In genomic region chr1:966603-967295, GRCh38 we compare ENCODE assay signal across 8 cellular contexts. TPM values are rescaled to one million over a fixed set of nuclear protein-coding genes. Genes with fewer than 3 reads are reported as not detected.
DNase-seq lines count a peak whose midpoint lies in the region; ATAC-seq, FAIRE-seq and TF ChIP-seq lines count a peak whose summit lies in the region.

No MANE protein-coding gene starts in this region.

- FAIRE-seq in GM18507 (lab: Jason Lieb, UNC): peak; percentile 88

- H3K4me1 Mint-ChIP-seq in activated naive CD4-positive, alpha-beta T cell treated with anti-CD3 and anti-CD28 coated beads, Interleukin-2, amount 10 ng/mL, durations not matched to agents 7 days and 5 days: peaks cover 16% of the 10 kb centered on the region

- CTCF ChIA-PET in RWPE1 (lab: Yijun Ruan, JAX): interaction anchor here (0.6 to 1.3 kb wide), 3 partner anchors 17 to 97 kb away, joined by 3 read pairs; no protein-coding TSS in a partner anchor
- CTCF ChIA-PET in activated naive CD4-positive, alpha-beta T cell treated with anti-CD3 and anti-CD28 coated beads, Interleukin-2, amount 10 ng/mL, durations not matched to agents 7 days and 5 days (lab: Charles Lee): interaction anchor here (1.0 to 1.2 kb wide), 3 partner anchors 16 to 97 kb away, joined by 3 read pairs; no protein-coding TSS in a partner anchor

- H3K4me3 ChIP-seq in heart right ventricle (peak overlapping the region; percentile 39 to 76 (median 60)), aorta (ENCODE audit: low read length in 2 of 2) (peak overlapping the region; percentile 1 to 28)

- H3K27me3 ChIP-seq in heart right ventricle (peaks cover 14 to 44% (median 31%) of the 10 kb centered on the region in 7 donors), aorta (ENCODE audit: control insufficient read depth in 1 of 2, insufficient read depth in 2 of 2, low read length in 1 of 2) (no peaks in the 10 kb centered on the region)

- H3K9me3 ChIP-seq in heart right ventricle: no peaks in the 10 kb centered on the region
- no peaks in the 10 kb centered on the region for H3K9me3 ChIP-seq in aorta (ENCODE audit: control insufficient read depth, low read length)

- H3K27me3 Mint-ChIP-seq in activated naive CD4-positive, alpha-beta T cell treated with anti-CD3 and anti-CD28 coated beads, Interleukin-2, amount 10 ng/mL, durations not matched to agents 7 days and 5 days: peaks cover 40% of the 10 kb centered on the region

- H3K36me3 ChIP-seq in heart right ventricle (peaks cover 0 to 12% (median 0%) of the 10 kb centered on the region in 9 donors), aorta (ENCODE audit: control insufficient read depth in 1 of 2, insufficient read depth in 2 of 2, low read length in 1 of 2) (no peaks in the 10 kb centered on the region)

- ATAC-seq in HG02981 (IDR thresholded peaks at IDR 0.05; ENCODE audit: unreplicated experiment) (peak; percentile 58), heart right ventricle (peak; percentile 25 to 78 (median 67)), aorta (ENCODE audit: low FRiP score) (peak; percentile 72)

- peaks cover 7% of the 10 kb centered on the region for H3K9me3 Mint-ChIP-seq in activated naive CD4-positive, alpha-beta T cell treated with anti-CD3 and anti-CD28 coated beads, Interleukin-2, amount 10 ng/mL, durations not matched to agents 7 days and 5 days

- TF ChIP-seq CTCF in RWPE1 (conservative IDR thresholded peaks at IDR 0.05; ENCODE audit: low read depth) (no peak), heart right ventricle (IDR thresholded peaks at IDR 0.05) (no peak)

- H3K27ac ChIP-seq in RWPE1 (peak overlapping the region; percentile 94), heart right ventricle (peak overlapping the region in 6 of 10 donors; percentile 5 to 71 (median 30)), aorta (ENCODE audit: low read depth in 1 of 2, low read length in 2 of 2) (no peak overlapping the region)

- WGBS in heart right ventricle, 2 donors: 1 to 2% methylated on average over 59 to 67 of the region's 67 CpGs
- 1% methylated on average over 65 to 67 of the region's 67 CpGs for WGBS in aorta, 2 donors

- H3K36me3 Mint-ChIP-seq in activated naive CD4-positive, alpha-beta T cell treated with anti-CD3 and anti-CD28 coated beads, Interleukin-2, amount 10 ng/mL, durations not matched to agents 7 days and 5 days: no peaks in the 10 kb centered on the region

- DNase-seq in GM18507 (ENCODE audit: extremely low spot score, insufficient read length, low read depth) (peak; percentile 64), RWPE1 (ENCODE audit: low spot score) (peak; percentile 86), heart right ventricle (peak; percentile 55 to 71), retina (peak; percentile 67), aorta (peak; percentile 86 to 94), medulla oblongata (ENCODE audit: extremely low spot score) (no peak)
- peak; percentile 91 for DNase-seq in activated naive CD4-positive, alpha-beta T cell treated with anti-CD3 and anti-CD28 coated beads, Interleukin-2, amount 10 ng/mL, durations not matched to agents 7 days and 5 days

- H3K27ac Mint-ChIP-seq in activated naive CD4-positive, alpha-beta T cell treated with anti-CD3 and anti-CD28 coated beads, Interleukin-2, amount 10 ng/mL, durations not matched to agents 7 days and 5 days: peak overlapping the region; percentile 80

- H3K4me1 ChIP-seq in heart right ventricle: peaks cover 3 to 18% (median 15%) of the 10 kb centered on the region in 9 donors
- no peaks in the 10 kb centered on the region for H3K4me1 ChIP-seq in aorta (ENCODE audit: control insufficient read depth in 1 of 2, insufficient read depth in 2 of 2, low read length in 2 of 2)

- H3K4me3 Mint-ChIP-seq in activated naive CD4-positive, alpha-beta T cell treated with anti-CD3 and anti-CD28 coated beads, Interleukin-2, amount 10 ng/mL, durations not matched to agents 7 days and 5 days: peak overlapping the region; percentile 79

- intact Hi-C loops in heart right ventricle (cut with DNase I) (no loop called here), aorta (cut with DNase I) (no loop called here)

- POLR2A ChIA-PET in RWPE1 (lab: Yijun Ruan, JAX; ENCODE audit: low non-redundant PET): interaction anchor here (0.6 to 1.6 kb wide), 4 partner anchors 10 to 276 kb away, joined by 3 to 6 read pairs (median 4); no protein-coding TSS in a partner anchor

RNA-seq across cellular contexts. Expression of gene PLEKHN1, which starts 0.5 kb away (rescaled TPM):
- total RNA-seq in heart right ventricle (under 1 TPM in 2 of 10 donors, not detected in 8; 0.13 to 0.30 TPM), aorta (1 to 10 TPM in 1 of 2 donors, under 1 TPM in 1; 0.52 to 1.2 TPM)
- polyA plus RNA-seq in heart right ventricle (under 1 TPM; 0.28 to 0.37 TPM), aorta (under 1 TPM; 0.13 to 0.61 TPM)

RNA-seq across cellular contexts. Expression of gene KLHL17, which starts 6.4 kb away (rescaled TPM):
- total RNA-seq in heart right ventricle (1 to 10 TPM; 1.3 to 6.6 (median 3.2) TPM), aorta (10 to 100 TPM; 10.0 to 19.9 TPM)
- polyA plus RNA-seq in heart right ventricle (10 to 100 TPM in 1 of 2 donors, 1 to 10 TPM in 1; 7.7 to 10.2 TPM), aorta (10 to 100 TPM in 1 of 2 donors, 1 to 10 TPM in 1; 2.8 to 40.5 TPM)

RNA-seq across cellular contexts. Expression of gene NOC2L, which starts 7.7 kb away (rescaled TPM):
- 10 to 100 TPM; 38.3 to 52.5 (median 42.6) TPM for total RNA-seq in heart right ventricle
- 10 to 100 TPM; 62.5 to 64.8 TPM for polyA plus RNA-seq in heart right ventricle
- 10 to 100 TPM; 35.8 to 41.4 TPM for total RNA-seq in aorta
- 10 to 100 TPM; 17.3 to 55.5 TPM for polyA plus RNA-seq in aorta

RNA-seq across cellular contexts. Expression of gene PERM1, which starts 15.1 kb away (rescaled TPM):
- 100 to 1,000 TPM in 8 of 10 donors, 10 to 100 TPM in 2; 66.2 to 238 (median 122) TPM for total RNA-seq in heart right ventricle
- polyA plus RNA-seq in heart right ventricle: 100 to 1,000 TPM in 1 of 2 donors, 10 to 100 TPM in 1; 55.1 to 513 TPM
- under 1 TPM; 0.42 to 0.49 TPM for total RNA-seq in aorta
- polyA plus RNA-seq in aorta: 1 to 10 TPM in 1 of 2 donors, under 1 TPM in 1; 0.50 to 1.5 TPM

RNA-seq across cellular contexts. Expression of gene HES4, which starts 33.1 kb away (rescaled TPM):
- total RNA-seq in heart right ventricle (10 to 100 TPM; 28.5 to 78.1 (median 41.6) TPM), aorta (10 to 100 TPM; 31.3 to 47.5 TPM)
- polyA plus RNA-seq in heart right ventricle (10 to 100 TPM; 49.2 to 49.8 TPM), aorta (10 to 100 TPM in 1 of 2 donors, 1 to 10 TPM in 1; 3.6 to 82.3 TPM)

Comparison
In these comparisons a context has a peak if more than half of its experiments do, and no peak if none do; other contexts are left out.
1. H3K27ac ChIP-seq: peak in RWPE1 (single experiment) and heart right ventricle (6 of 10); none in aorta (0 of 2).
2. Peak in every context shown above with its lines, with median percentiles within 50 percentile points of each other: ATAC-seq.